In the genomic region with DNA sequence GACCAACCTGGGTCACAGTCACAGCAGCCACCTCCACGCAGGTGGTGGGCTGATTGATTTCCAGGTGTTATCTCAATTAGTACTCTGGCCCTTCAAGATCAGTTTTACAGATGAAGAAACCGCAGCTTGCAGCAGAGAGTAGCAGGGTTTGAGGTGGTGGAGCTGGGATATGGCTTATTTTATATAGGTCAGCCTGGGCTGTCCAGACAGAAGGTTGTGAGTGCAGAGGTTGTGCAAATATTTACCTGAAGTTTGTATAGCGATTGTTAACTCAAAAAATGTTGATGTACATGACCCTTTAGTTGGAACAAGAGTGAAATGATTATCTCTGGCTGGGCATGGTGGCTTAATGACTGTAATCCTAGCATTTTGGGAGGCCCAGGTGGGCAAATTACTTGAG, we compare ENCODE assay signal across 2 cellular contexts.
DNase-seq lines count a peak whose midpoint lies in the region; ATAC-seq, FAIRE-seq and TF ChIP-seq lines count a peak whose summit lies in the region.
"Not testable (repeated sequence)": the region's sequence is repeated elsewhere in the genome, so short reads cannot be mapped to it uniquely, and the experiment has no call there.

No MANE protein-coding gene starts in this region.

- not testable (repeated sequence) for DNase-seq in HepG2 (ENCODE audit: low spot score); thoracic aorta (ENCODE audit: low spot score)

- not testable (repeated sequence) for H3K9ac ChIP-seq in HepG2 (ENCODE audit: insufficient read depth, low read depth, low read length)

- H3K4me2 ChIP-seq in HepG2 (ENCODE audit: low read depth, low read length) = not testable (repeated sequence)

- not testable (repeated sequence) for TF ChIP-seq RAD21 in HepG2 (CRISPR knock-in tag; IDR thresholded peaks at IDR 0.05)

- not testable (repeated sequence) for H4K20me1 ChIP-seq in HepG2 (ENCODE audit: insufficient read depth, low read length)

- BruUV-seq in HepG2 (replicated peaks; lab: Mats Ljungman, UMichigan) = not testable (repeated sequence)

- TF ChIP-seq EP300 in HepG2 (IDR thresholded peaks at IDR 0.05; ENCODE audit: low read depth in 2 of 2, low read length in 2 of 2); HepG2 (CRISPR knock-in tag; IDR thresholded peaks at IDR 0.05; ENCODE audit: borderline replicate concordance): not testable (repeated sequence)

- H3K79me2 ChIP-seq in HepG2 (ENCODE audit: insufficient read depth, low read length) = not testable (repeated sequence)

- in situ Hi-C loops in HepG2 (cut with HindIII; ENCODE audit: extremely low pct_ligation_motif_present, low pct_unique_long_range_greater_than_20kb) = not testable (repeated sequence)

- CTCF ChIA-PET in HepG2 (lab: Yijun Ruan, JAX; ENCODE audit: low intra/inter-chr PET ratio, low total read pairs) = not testable (repeated sequence)

- 18% methylated on average over 1 of the region's 3 CpGs for WGBS in HepG2 (ENCODE audit: low lambda C conversion rate)

- POLR2A ChIA-PET in HepG2 (lab: Yijun Ruan, JAX) = not testable (repeated sequence)

- TF ChIP-seq POLR2A in HepG2 (IDR thresholded peaks at IDR 0.05; ENCODE audit: insufficient read depth in 1 of 2, low read depth in 2 of 2, low read length in 2 of 2) = not testable (repeated sequence)

- H3K4me1 ChIP-seq in HepG2 (ENCODE audit: insufficient read depth, low read length); thoracic aorta (ENCODE audit: control insufficient read depth in 1 of 2, low read depth in 2 of 2): not testable (repeated sequence)

- intact Hi-C loops in HepG2 (cut with micrococcal nuclease; ENCODE audit: unreplicated experiment) = not testable (repeated sequence)

- H3K9me3 ChIP-seq in HepG2 (ENCODE audit: low read length); thoracic aorta: not testable (repeated sequence)

- not testable (repeated sequence) for H3K27me3 ChIP-seq in HepG2 (ENCODE audit: control insufficient read depth in 1 of 2, insufficient read depth in 2 of 2, low read length in 2 of 2); thoracic aorta (replicated peaks; ENCODE audit: insufficient read depth)

- H3K4me3 ChIP-seq in HepG2 (replicated peaks in 1 of 3; ENCODE audit: insufficient read depth in 1 of 3, low read depth in 2 of 3, low read length in 3 of 3); thoracic aorta: not testable (repeated sequence)

- FAIRE-seq in HepG2 (lab: Jason Lieb, UNC) = not testable (repeated sequence)

- peak; percentile 91 for ATAC-seq in HepG2
- ATAC-seq in thoracic aorta (ENCODE audit: insufficient number of reproducible peaks, low FRiP score, low read depth) = peak; percentile 16

- H3K36me3 ChIP-seq in HepG2 (replicated peaks in 1 of 2; ENCODE audit: control insufficient read depth in 1 of 2, insufficient read depth in 2 of 2, low read length in 2 of 2); thoracic aorta: not testable (repeated sequence)

- H3K27ac ChIP-seq in HepG2 (ENCODE audit: extremely low read length, insufficient read depth, low read length); thoracic aorta: not testable (repeated sequence)

- TF ChIP-seq CTCF in HepG2 (CRISPR knock-in tag; IDR thresholded peaks at IDR 0.05); thoracic aorta (IDR thresholded peaks at IDR 0.05): not testable (repeated sequence)

- not testable (repeated sequence) for H2AFZ ChIP-seq in HepG2 (ENCODE audit: low read length)
